Comparison of ENCODE assay signal across 15 cellular contexts in the genomic region with DNA sequence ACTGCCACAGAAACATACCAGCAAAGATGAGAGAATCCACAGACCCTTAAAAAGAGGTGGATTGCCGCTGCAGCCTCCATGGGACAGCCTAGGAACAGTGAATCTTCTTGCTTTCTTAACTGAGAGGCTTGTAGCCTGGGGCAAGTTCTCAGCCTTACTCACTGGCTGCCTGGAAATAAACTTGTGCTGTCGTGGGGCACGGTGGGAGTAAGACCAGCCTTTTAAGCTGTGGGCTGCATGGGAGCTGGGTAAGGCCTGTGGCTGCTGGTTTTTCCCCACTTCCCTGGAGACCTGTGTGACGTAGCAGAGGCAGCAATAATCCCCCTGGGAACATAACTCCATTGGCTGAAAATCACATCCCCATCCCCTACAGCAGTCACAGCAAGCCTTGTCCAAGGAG. TPM values are rescaled to one million over a fixed set of nuclear protein-coding genes. Genes with fewer than 3 reads are reported as not detected.
A peak's percentile ranks its signal among the peaks of the same experiment; 100 is the strongest.
DNase-seq lines count a peak whose midpoint lies in the region; ATAC-seq and TF ChIP-seq lines count a peak whose summit lies in the region.
"Had no signal": no experiment of that assay in that cellular context is flagged by ENCODE, and none has a peak within 500 bp of the region (broad histone marks: within the 10 kb centered on the region; RNA-seq: fewer than 3 reads in every experiment).

No MANE protein-coding gene starts in this region.

- intact Hi-C loops in OCI-LY7 (cut with micrococcal nuclease; ENCODE audit: unreplicated experiment) = no loop called here

- H4K20me1 ChIP-seq in OCI-LY7 (ENCODE audit: insufficient read depth, low read length) = no peaks in the 10 kb centered on the region

- no peak overlapping the region for H3K4me3 Mint-ChIP-seq in activated T-cell treated with anti-CD3 and anti-CD28 coated beads, Interleukin-2, amount 50 U/mL, for 24 hours
- no peak overlapping the region for H3K4me3 Mint-ChIP-seq in activated T-cell treated with anti-CD3 and anti-CD28 coated beads, Interleukin-2, amount 50 U/mL, for 72 hours
- no peak overlapping the region for H3K4me3 Mint-ChIP-seq in stimulated activated memory B cell treated with anti-CD40 and anti-IgM and Interleukin-4, amounts not matched to agents 10 μg/mL and 1 μg/mL and 100 μg/mL, for 72 hours
- H3K4me3 Mint-ChIP-seq: T-cell had no signal

- no peaks in the 10 kb centered on the region for H3K79me2 ChIP-seq in OCI-LY7 (ENCODE audit: insufficient read depth, low read depth, low read length)

- H3K27ac Mint-ChIP-seq in activated T-cell treated with anti-CD3 and anti-CD28 coated beads, Interleukin-2, amount 50 U/mL, for 24 hours = peak overlapping the region; percentile 67
- no peak overlapping the region for H3K27ac Mint-ChIP-seq in activated T-cell treated with anti-CD3 and anti-CD28 coated beads, Interleukin-2, amount 50 U/mL, for 72 hours
- no peak overlapping the region for H3K27ac Mint-ChIP-seq in stimulated activated memory B cell treated with anti-CD40 and anti-IgM and Interleukin-4, amounts not matched to agents 10 μg/mL and 1 μg/mL and 100 μg/mL, for 72 hours

- TF ChIP-seq CTCF in OCI-LY7 (conservative IDR thresholded peaks at IDR 0.05; ENCODE audit: low read length) = no peak
- no peak for TF ChIP-seq CTCF in epithelial cell of esophagus (IDR thresholded peaks at IDR 0.05; ENCODE audit: insufficient read depth, low read depth, low read length, missing control alignments)

- peaks cover 15% of the 10 kb centered on the region for H3K36me3 Mint-ChIP-seq in activated T-cell treated with anti-CD3 and anti-CD28 coated beads, Interleukin-2, amount 50 U/mL, for 24 hours (ENCODE audit: low read depth)
- H3K36me3 Mint-ChIP-seq in activated T-cell treated with anti-CD3 and anti-CD28 coated beads, Interleukin-2, amount 50 U/mL, for 72 hours (ENCODE audit: insufficient read depth in 2 of 2) = peaks cover 12 to 16% of the 10 kb centered on the region in 2 donors
- no peaks in the 10 kb centered on the region for H3K36me3 Mint-ChIP-seq in stimulated activated memory B cell treated with anti-CD40 and anti-IgM and Interleukin-4, amounts not matched to agents 10 μg/mL and 1 μg/mL and 100 μg/mL, for 72 hours

- no peaks in the 10 kb centered on the region for H3K9me2 ChIP-seq in OCI-LY7 (ENCODE audit: insufficient read depth, low read length)

- H3K36me3 ChIP-seq in OCI-LY7 (ENCODE audit: insufficient read depth, low read length) = no peaks in the 10 kb centered on the region

- POLR2A ChIA-PET in OCI-LY7 (lab: Charles Lee) = no interaction called here

- H3K9me3 ChIP-seq in OCI-LY7 (ENCODE audit: low read length) = no peaks in the 10 kb centered on the region

- no peak overlapping the region for H3K4me3 ChIP-seq in OCI-LY7 (ENCODE audit: low read depth, low read length, poor library complexity, severe bottlenecking)
- no peak overlapping the region for H3K4me3 ChIP-seq in epithelial cell of esophagus (ENCODE audit: low read length)

- H3K4me1 ChIP-seq in OCI-LY7 (ENCODE audit: insufficient read depth, low read length, poor library complexity, severe bottlenecking) = no peaks in the 10 kb centered on the region

- no peak overlapping the region for H3K27ac ChIP-seq in OCI-LY7 (ENCODE audit: low read depth, low read length, poor library complexity, severe bottlenecking)
- H3K27ac ChIP-seq: 22Rv1, C4-2B had no signal

- H2AFZ ChIP-seq in OCI-LY7 (ENCODE audit: low read length) = peak overlapping the region; percentile 11; the same call in 1 of the 2 replicates

- DNase-seq in activated T-cell treated with anti-CD3 and anti-CD28 coated beads, Interleukin-2, amount 50 U/mL, for 24 hours = no peak
- no peak for DNase-seq in activated T-cell treated with anti-CD3 and anti-CD28 coated beads, Interleukin-2, amount 50 U/mL, for 72 hours
- DNase-seq in OCI-LY7 (ENCODE audit: low spot score) = no peak
- peak; percentile 59 for DNase-seq in epithelial cell of esophagus (ENCODE audit: low read depth)
- DNase-seq in GDM1 (lab: John Stamatoyannopoulos, UW) = no peak
- DNase-seq: DMS153, NCI-H1417 treated with DMSO at 0.1 percent for 48 hours, NCI-H2029 treated with DMSO at 0.1 percent for 48 hours, NCI-H524, T-cell had no signal

- peaks cover 29% of the 10 kb centered on the region for H3K4me1 Mint-ChIP-seq in activated T-cell treated with anti-CD3 and anti-CD28 coated beads, Interleukin-2, amount 50 U/mL, for 24 hours (ENCODE audit: low read depth)
- H3K4me1 Mint-ChIP-seq in activated T-cell treated with anti-CD3 and anti-CD28 coated beads, Interleukin-2, amount 50 U/mL, for 72 hours (ENCODE audit: low read depth) = peaks cover 14% of the 10 kb centered on the region
- no peaks in the 10 kb centered on the region for H3K4me1 Mint-ChIP-seq in stimulated activated memory B cell treated with anti-CD40 and anti-IgM and Interleukin-4, amounts not matched to agents 10 μg/mL and 1 μg/mL and 100 μg/mL, for 72 hours

- H3K27me3 Mint-ChIP-seq in activated T-cell treated with anti-CD3 and anti-CD28 coated beads, Interleukin-2, amount 50 U/mL, for 24 hours = no peaks in the 10 kb centered on the region
- H3K27me3 Mint-ChIP-seq in activated T-cell treated with anti-CD3 and anti-CD28 coated beads, Interleukin-2, amount 50 U/mL, for 72 hours (ENCODE audit: low read depth) = no peaks in the 10 kb centered on the region
- peaks cover 53% of the 10 kb centered on the region for H3K27me3 Mint-ChIP-seq in stimulated activated memory B cell treated with anti-CD40 and anti-IgM and Interleukin-4, amounts not matched to agents 10 μg/mL and 1 μg/mL and 100 μg/mL, for 72 hours
- H3K27me3 Mint-ChIP-seq: T-cell had no signal

- H3K4me2 ChIP-seq in OCI-LY7 (ENCODE audit: low read length) = no peak overlapping the region

- no peak for ATAC-seq in activated T-cell treated with anti-CD3 and anti-CD28 coated beads, Interleukin-2, amount 50 U/mL, for 72 hours (replicated peaks in 1 of 2)
- peak; percentile 45 for ATAC-seq in stimulated activated memory B cell treated with anti-CD40 and anti-IgM and Interleukin-4, amounts not matched to agents 10 μg/mL and 1 μg/mL and 100 μg/mL, for 72 hours
- ATAC-seq in GM18868 (IDR thresholded peaks at IDR 0.05; ENCODE audit: unreplicated experiment) (no peak), GM18502 (IDR thresholded peaks at IDR 0.05; ENCODE audit: poor library complexity, unreplicated experiment) (no peak)
- ATAC-seq: T-cell had no signal

- CTCF ChIA-PET in OCI-LY7 (lab: Charles Lee; ENCODE audit: unreplicated experiment) = no interaction called here

- no TSS peak for BruUV-seq in OCI-LY7 (replicated peaks; lab: Mats Ljungman, UMichigan)

- H3K9me3 Mint-ChIP-seq in activated T-cell treated with anti-CD3 and anti-CD28 coated beads, Interleukin-2, amount 50 U/mL, for 24 hours = peaks cover 19% of the 10 kb centered on the region
- H3K9me3 Mint-ChIP-seq in activated T-cell treated with anti-CD3 and anti-CD28 coated beads, Interleukin-2, amount 50 U/mL, for 72 hours = peaks cover 4 to 13% of the 10 kb centered on the region in 2 donors
- peaks cover 10% of the 10 kb centered on the region for H3K9me3 Mint-ChIP-seq in stimulated activated memory B cell treated with anti-CD40 and anti-IgM and Interleukin-4, amounts not matched to agents 10 μg/mL and 1 μg/mL and 100 μg/mL, for 72 hours

RNA-seq across cellular contexts. Expression of a gene that starts 30.8 kb away (rescaled TPM):
- total RNA-seq in activated T-cell treated with anti-CD3 and anti-CD28 coated beads, Interleukin-2, amount 50 U/mL, for 72 hours = 100 to 1,000 TPM; 232 to 298 TPM
- not detected in 2 replicates for total RNA-seq in OCI-LY7 (2014; rRNA removed; shearing (Covaris generic))
- total RNA-seq in OCI-LY7 (2022) = not detected in 2 replicates

Comparison
In these comparisons a context has a peak if more than half of its experiments do, and no peak if none do; other contexts are left out.
1. RNA of a gene that starts 30.8 kb away (total RNA-seq): 232 to 298 TPM in activated T-cell treated with anti-CD3 and anti-CD28 coated beads, Interleukin-2, amount 50 U/mL, for 72 hours; not detected in OCI-LY7; every median in the first group is over 100 times any median in the second.